16 cellular contexts compared by ENCODE assay signal in genomic region chr2:147149589-147150245, GRCh38.
A peak's percentile ranks its signal among the peaks of the same experiment; 100 is the strongest.
DNase-seq lines count a peak whose midpoint lies in the region; ATAC-seq, FAIRE-seq and TF ChIP-seq lines count a peak whose summit lies in the region.
"Had no signal": no experiment of that assay in that cellular context is flagged by ENCODE, and none has a peak within 500 bp of the region (broad histone marks: within the 10 kb centered on the region; RNA-seq: fewer than 3 reads in every experiment).

No MANE protein-coding gene starts in this region.

- H3K27ac ChIP-seq in A549, result no peak overlapping the region
- H3K27ac ChIP-seq: lower lobe of right lung, Peyer's patch, stomach had no signal

- H3K4me2 ChIP-seq in A549, result peak overlapping the region; percentile 54

- no peak overlapping the region for H3K4me3 ChIP-seq in A549
- H3K4me3 ChIP-seq: lower lobe of right lung, Peyer's patch, stomach had no signal

- intact Hi-C loops in left ventricle myocardium superior (cut with micrococcal nuclease), result no loop called here

- no peak for TF ChIP-seq RAD21 in A549 (conservative IDR thresholded peaks at IDR 0.05 in 1 of 2, IDR thresholded peaks at IDR 0.05 in 1 of 2)

- no peak for TF ChIP-seq EP300 in A549 (IDR thresholded peaks at IDR 0.05)

- ATAC-seq in A549 (peak; percentile 49 to 87; a peak in 5 of 6 replicates), GM21529 (IDR thresholded peaks at IDR 0.05; ENCODE audit: unreplicated experiment) (no peak), left ventricle myocardium superior (no peak)
- ATAC-seq: natural killer cell treated with Interleukin-12 subunit alpha and Interleukin-12 subunit beta and Interleukin-15 and Interleukin-18, amount 100 ng/mL, for 72 hours had no signal

- no peaks in the 10 kb centered on the region for H3K9me3 ChIP-seq in A549
- H3K9me3 ChIP-seq: lower lobe of right lung, Peyer's patch had no signal

- CTCF ChIA-PET in A549 (lab: Yijun Ruan, JAX), result no interaction called here

- WGBS in A549 (ENCODE audit: missing lambda C conversion rate), result 4% methylated on average over 8 of the region's 16 CpGs

- no peak for TF ChIP-seq CTCF in A549 (IDR thresholded peaks at IDR 0.05)

- no peak for FAIRE-seq in A549 (lab: Jason Lieb, UNC)

- DNase-seq in A549 (ENCODE audit: low read depth in 1 of 2, low spot score in 1 of 2) (peak in 1 of 2 experiments; percentile 41), HS-27A (ENCODE audit: low read depth) (peak; percentile 57), T1000 (lab: John Stamatoyannopoulos, UW) (peak; percentile 66), glomerular visceral epithelial cell (ENCODE audit: extremely low spot score) (peak; percentile 63), NCI-H1930 (lab: John Stamatoyannopoulos, UW) (no peak), NCI-H187 treated with DMSO at 0.1 percent for 48 hours (lab: John Stamatoyannopoulos, UW) (no peak), left ventricle myocardium superior (no peak)
- DNase-seq: activated CD4-positive, alpha-beta T cell treated with anti-CD3 and anti-CD28 coated beads for 1 hour; KBM-7; lower lobe of right lung; NCI-H1417 treated with DMSO at 0.1 percent for 48 hours; NCI-H446; Peyer's patch; stomach had no signal

- H3K4me1 ChIP-seq in A549, result no peaks in the 10 kb centered on the region
- H3K4me1 ChIP-seq: lower lobe of right lung, Peyer's patch, stomach had no signal

- TF ChIP-seq POLR2A in A549 (IDR thresholded peaks at IDR 0.05; ENCODE audit: low read length), result no peak

- POLR2A ChIA-PET in A549 (lab: Yijun Ruan, JAX), result no interaction called here

TF ChIP-seq in A549, 52 proteins besides CTCF, POLR2A, EP300 and RAD21:
- no peak for TF ChIP-seq KDM1A (IDR thresholded peaks at IDR 0.05; ENCODE audit: low read depth)
- no peak for TF ChIP-seq CHD4 (IDR thresholded peaks at IDR 0.05; ENCODE audit: borderline replicate concordance)
- TF ChIP-seq POLR2AphosphoS2 (conservative IDR thresholded peaks at IDR 0.05; ENCODE audit: low read length), result no peak
- no peak for TF ChIP-seq RCOR1 (IDR thresholded peaks at IDR 0.05; ENCODE audit: low read depth, low read length)
- TF ChIP-seq HES2 (IDR thresholded peaks at IDR 0.05), result no peak
- TF ChIP-seq TP53 (CRISPR knock-in tag; IDR thresholded peaks at IDR 0.05), result no peak
- TF ChIP-seq ZFP36 (IDR thresholded peaks at IDR 0.05; ENCODE audit: borderline replicate concordance, partially characterized antibody), result no peak
- no peak for TF ChIP-seq JUNB (IDR thresholded peaks at IDR 0.05)
- no peak for TF ChIP-seq EHMT2 (IDR thresholded peaks at IDR 0.05; ENCODE audit: low read depth)

Comparison
In these comparisons a context has a peak if more than half of its experiments do, and no peak if none do; other contexts are left out.
1. ATAC-seq: peak in A549 (2 of 2); none in GM21529 (single experiment) and left ventricle myocardium superior (single experiment).
2. DNase-seq: peak in HS-27A (single experiment), T1000 (single experiment) and glomerular visceral epithelial cell (single experiment); none in NCI-H1930 (0 of 2), NCI-H187 treated with DMSO at 0.1 percent for 48 hours (single experiment) and left ventricle myocardium superior (single experiment).